In the genomic region with DNA sequence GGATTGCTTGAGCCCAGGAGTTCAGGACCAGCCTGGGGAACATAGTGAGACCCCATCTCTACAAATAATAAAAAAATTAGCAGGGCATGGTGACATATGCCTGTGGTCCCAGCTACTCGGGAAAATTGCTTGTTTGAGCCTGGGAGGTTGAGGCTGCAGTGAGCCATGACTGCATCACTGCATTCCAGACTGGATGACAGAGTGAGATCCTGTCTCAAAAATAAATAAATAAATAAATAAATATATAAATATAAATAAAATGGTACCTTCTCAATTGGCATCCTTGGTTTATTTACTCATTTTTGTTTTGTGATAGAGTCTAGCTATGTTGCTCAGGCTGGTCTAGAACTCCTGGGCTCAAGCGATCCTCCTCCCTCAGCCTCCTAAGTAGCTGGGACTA, we compare ENCODE assay signal across 21 cellular contexts.
DNase-seq lines count a peak whose midpoint lies in the region; ATAC-seq, FAIRE-seq and TF ChIP-seq lines count a peak whose summit lies in the region.
"Had no signal": no experiment of that assay in that cellular context is flagged by ENCODE, and none has a peak within 500 bp of the region (broad histone marks: within the 10 kb centered on the region; RNA-seq: fewer than 3 reads in every experiment).

No MANE protein-coding gene starts in this region.

- peaks cover 63 to 66% of the 10 kb centered on the region in 2 donors for H3K4me1 ChIP-seq in thyroid gland

- H3K27ac Mint-ChIP-seq in CD14-positive monocyte = peak overlapping the region in 5 of 7 donors; percentile 37 to 68 (median 57)
- H3K27ac Mint-ChIP-seq: B cell; CD8-positive, alpha-beta memory T cell had no signal

- H3K4me3 ChIP-seq in bronchial epithelial cell (ENCODE audit: low read depth, low read length) (no peak overlapping the region), thyroid gland (replicated peaks in 1 of 3) (no peak overlapping the region)
- H3K4me3 ChIP-seq: BLaER1 treated with 17β-estradiol and CSF1 and Interleukin-3, amounts not matched to agents 10 nM and 100 nM had no signal

- 69 to 73% methylated on average over 2 of the region's 2 CpGs for WGBS in thyroid gland, 2 donors

- intact Hi-C loops in CD14-positive monocyte (cut with micrococcal nuclease) = no loop called here
- intact Hi-C loops in thyroid gland (cut with DNase I) = no loop called here

- H3K36me3 ChIP-seq in bronchial epithelial cell (ENCODE audit: control insufficient read depth, insufficient read depth, low read length) = no peaks in the 10 kb centered on the region
- no peaks in the 10 kb centered on the region for H3K36me3 ChIP-seq in thyroid gland

- no peaks in the 10 kb centered on the region for H3K9me3 ChIP-seq in thyroid gland

- no peaks in the 10 kb centered on the region for H3K9me3 Mint-ChIP-seq in CD14-positive monocyte
- H3K9me3 Mint-ChIP-seq: CD4-positive, CD25-positive, alpha-beta regulatory T cell; CD8-positive, alpha-beta memory T cell had no signal

- no peak for TF ChIP-seq POLR2A in thyroid gland (IDR thresholded peaks at IDR 0.05)

- H3K36me3 Mint-ChIP-seq in CD14-positive monocyte = peaks cover 33 to 37% of the 10 kb centered on the region in 2 donors
- H3K36me3 Mint-ChIP-seq: CD4-positive, CD25-positive, alpha-beta regulatory T cell had no signal

- H3K27me3 ChIP-seq in bronchial epithelial cell (ENCODE audit: control insufficient read depth, insufficient read depth, low read length) (no peaks in the 10 kb centered on the region), thyroid gland (no peaks in the 10 kb centered on the region)
- H3K27me3 ChIP-seq: BLaER1 treated with 17β-estradiol and CSF1 and Interleukin-3, amounts not matched to agents 10 nM and 100 nM had no signal

- DNase-seq in CD14-positive monocyte (ENCODE audit: low spot score) (no peak), RCC 7860 (ENCODE audit: low spot score) (no peak), bronchial epithelial cell (ENCODE audit: low read depth) (peak; percentile 18), thyroid gland (no peak), OCI-M2 (lab: John Stamatoyannopoulos, UW; ENCODE audit: unreplicated experiment) (no peak), cerebellum (ENCODE audit: low spot score) (no peak)
- DNase-seq: CD4-positive, CD25-positive, alpha-beta regulatory T cell; CD8-positive, alpha-beta memory T cell; COR-L47; DMS 273 treated with DMSO at 0.1 percent for 48 hours; DMS53; DND-41; EL; GOT3; H7 had no signal

- H3K27ac ChIP-seq in thyroid gland = peak overlapping the region; percentile 48 to 98 (median 91)
- H3K27ac ChIP-seq: BLaER1 treated with 17β-estradiol and CSF1 and Interleukin-3, amounts not matched to agents 10 nM and 100 nM; HL-60 had no signal

- ATAC-seq in GM18519 (IDR thresholded peaks at IDR 0.05; ENCODE audit: low FRiP score, unreplicated experiment) = no peak
- ATAC-seq: HCT116 had no signal

- peaks cover 26% of the 10 kb centered on the region for H3K4me1 Mint-ChIP-seq in CD14-positive monocyte
- H3K4me1 Mint-ChIP-seq: B cell had no signal

- FAIRE-seq in RCC 7860 (lab: Jason Lieb, UNC) (peak; percentile 22), bronchial epithelial cell (lab: Jason Lieb, UNC) (no peak)
- FAIRE-seq: G401.6 had no signal

- peaks cover 0 to 2% (median 0%) of the 10 kb centered on the region in 3 donors for H3K27me3 Mint-ChIP-seq in CD14-positive monocyte (ENCODE audit: low read depth in 3 of 3)

- no peak for TF ChIP-seq CTCF in CD14-positive monocyte (IDR thresholded peaks at IDR 0.05)
- TF ChIP-seq CTCF in bronchial epithelial cell (IDR thresholded peaks at IDR 0.05; ENCODE audit: insufficient read depth, low read length, severe bottlenecking) = no peak
- TF ChIP-seq CTCF in thyroid gland (IDR thresholded peaks at IDR 0.05) = no peak

- no peak overlapping the region for H3K4me3 Mint-ChIP-seq in CD14-positive monocyte
- H3K4me3 Mint-ChIP-seq: B cell; CD4-positive, CD25-positive, alpha-beta regulatory T cell; CD8-positive, alpha-beta memory T cell had no signal
